In the genomic region with DNA sequence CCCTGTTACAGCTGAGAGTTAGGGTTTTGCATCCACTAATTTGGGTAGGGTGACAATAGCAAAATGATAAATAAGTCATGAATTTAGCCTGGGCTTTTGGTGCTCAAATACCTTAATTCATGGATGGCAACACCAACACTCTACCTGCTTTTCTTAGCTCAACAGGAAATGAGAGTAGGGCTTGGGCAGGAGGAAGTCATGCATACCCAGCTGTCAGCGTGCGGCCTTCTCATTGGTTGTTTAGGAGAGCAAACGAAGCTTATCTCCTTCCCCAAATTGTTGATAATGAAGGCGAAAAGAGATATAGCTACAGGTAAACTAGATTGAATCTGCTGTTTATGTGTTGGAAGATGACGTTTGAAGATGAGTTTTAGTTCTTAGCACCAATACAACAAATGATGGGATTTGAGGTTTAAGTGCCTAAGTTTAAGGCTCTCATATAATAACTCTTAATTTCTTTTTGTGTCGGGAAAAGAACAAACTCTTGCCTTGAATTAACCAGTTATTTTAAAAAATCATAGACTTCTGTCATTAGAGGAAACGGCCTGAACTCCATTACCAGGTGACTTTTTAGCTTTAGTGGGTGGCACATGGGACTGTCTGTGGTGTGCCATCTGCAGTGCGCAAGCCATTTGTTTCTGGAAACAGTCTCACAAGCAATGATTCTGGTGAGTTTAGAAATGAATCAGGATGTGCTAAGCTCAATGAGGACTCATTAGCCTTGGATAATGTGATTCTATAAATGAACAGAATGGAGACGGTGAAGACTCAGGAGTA, we compare ENCODE assay signal across 9 cellular contexts. TPM values are rescaled to one million over a fixed set of nuclear protein-coding genes. Genes with fewer than 3 reads are reported as not detected.
DNase-seq lines count a peak whose midpoint lies in the region; ATAC-seq and TF ChIP-seq lines count a peak whose summit lies in the region.
"Had no signal": no experiment of that assay in that cellular context is flagged by ENCODE, and none has a peak within 500 bp of the region (broad histone marks: within the 10 kb centered on the region; RNA-seq: fewer than 3 reads in every experiment).

No MANE protein-coding gene starts in this region.

- DNase-seq in NAMALWA (ENCODE audit: low spot score) (peak; percentile 91), glutamatergic neuron (no peak), cortex of kidney (lab: John Stamatoyannopoulos, UW) (no peak), NCI-H1694 (lab: John Stamatoyannopoulos, UW) (no peak), medulla oblongata (ENCODE audit: extremely low spot score) (no peak), HT-29 (ENCODE audit: low spot score) (no peak)
- DNase-seq: NCI-H345 had no signal

- peak overlapping the region; percentile 36 for H3K27ac Mint-ChIP-seq in glutamatergic neuron (ENCODE audit: unreplicated experiment)

- peak overlapping the region; percentile 23 for H3K4me3 Mint-ChIP-seq in glutamatergic neuron (ENCODE audit: unreplicated experiment)

- H3K4me1 Mint-ChIP-seq in glutamatergic neuron (ENCODE audit: low read depth, unreplicated experiment) = peaks cover 53% of the 10 kb centered on the region

- peaks cover 10% of the 10 kb centered on the region for H3K27me3 Mint-ChIP-seq in glutamatergic neuron (ENCODE audit: unreplicated experiment)

- H3K9me3 Mint-ChIP-seq in glutamatergic neuron (ENCODE audit: unreplicated experiment) = peaks cover 4% of the 10 kb centered on the region

- ATAC-seq in GM18499 (IDR thresholded peaks at IDR 0.05; ENCODE audit: insufficient read depth, unreplicated experiment) (peak; percentile 60), GM21619 (IDR thresholded peaks at IDR 0.05; ENCODE audit: unreplicated experiment) (peak; percentile 69)

- TF ChIP-seq CTCF in glutamatergic neuron (IDR thresholded peaks at IDR 0.05; ENCODE audit: partially characterized antibody, unreplicated experiment) = no peak

- no peaks in the 10 kb centered on the region for H3K36me3 Mint-ChIP-seq in glutamatergic neuron (ENCODE audit: unreplicated experiment)

RNA-seq across cellular contexts. Expression of a gene that starts 19.7 kb away (rescaled TPM):
- 756 TPM for total RNA-seq in glutamatergic neuron (ENCODE audit: unreplicated experiment)
- 7.6 and 9.2 TPM in 2 replicates for total RNA-seq in HT-29 (2014; rRNA removed; shearing (Covaris generic))

Comparison
In these comparisons a context has a peak if more than half of its experiments do, and no peak if none do; other contexts are left out.
1. RNA of a gene that starts 19.7 kb away (total RNA-seq): 756 TPM in glutamatergic neuron (single experiment); 7.6 to 9.2 TPM in HT-29; every median in the first group is over 10 times any median in the second.